In genomic region chrX:9341305-9342201, GRCh38 we compare ENCODE assay signal across 1 cellular context.
TF ChIP-seq lines count a peak whose summit lies in the region.

No MANE protein-coding gene starts in this region.

TF ChIP-seq in K562, 482 proteins besides CTCF, POLR2A, EP300 and RAD21 (continued from another document):
- TF ChIP-seq ZNF263 (CRISPR knock-in tag; IDR thresholded peaks at IDR 0.05; ENCODE audit: borderline replicate concordance) (peak; percentile 87), RNF2 (IDR thresholded peaks at IDR 0.05) (peak; percentile 39; the same call in 1 of the 2 replicates), ETV1 (tag; conservative IDR thresholded peaks at IDR 0.05; ENCODE audit: low read depth) (peak; percentile 62), NFRKB (IDR thresholded peaks at IDR 0.05; ENCODE audit: low read depth) (0 out of 2 replicates have a peak, but pooled peaks have one; percentile 34), LEF1 (IDR thresholded peaks at IDR 0.05) (peak; percentile 40; the same call in 1 of the 2 replicates), RBM14 (IDR thresholded peaks at IDR 0.05; ENCODE audit: borderline replicate concordance, insufficient read depth, low read depth, low read length) (no peak), ZBTB7A (IDR thresholded peaks at IDR 0.05; ENCODE audit: borderline replicate concordance, control insufficient read depth, low read depth, low read length) (peak; percentile 54; the same call in 1 of the 2 replicates), CEBPG (CRISPR knock-in tag; IDR thresholded peaks at IDR 0.05) (no peak), CEBPG (tag; conservative IDR thresholded peaks at IDR 0.05 in 1 of 2, IDR thresholded peaks at IDR 0.05 in 1 of 2) (0 out of 4 replicates have a peak, but pooled peaks of 1 of the 2 experiments have one; percentile 18)
- TF ChIP-seq, protein P1, sequence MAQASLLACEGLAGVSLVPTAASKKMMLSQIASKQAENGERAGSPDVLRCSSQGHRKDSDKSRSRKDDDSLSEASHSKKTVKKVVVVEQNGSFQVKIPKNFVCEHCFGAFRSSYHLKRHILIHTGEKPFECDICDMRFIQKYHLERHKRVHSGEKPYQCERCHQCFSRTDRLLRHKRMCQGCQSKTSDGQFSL (CRISPR knock-in tag; IDR thresholded peaks at IDR 0.05) = no peak
- TF ChIP-seq, protein P1 (tag; IDR thresholded peaks at IDR 0.05) = 0 out of 4 replicates have a peak, but pooled peaks of 1 of the 2 experiments have one; percentile 41
